ENCODE assay signal across 8 cellular contexts in the genomic region with DNA sequence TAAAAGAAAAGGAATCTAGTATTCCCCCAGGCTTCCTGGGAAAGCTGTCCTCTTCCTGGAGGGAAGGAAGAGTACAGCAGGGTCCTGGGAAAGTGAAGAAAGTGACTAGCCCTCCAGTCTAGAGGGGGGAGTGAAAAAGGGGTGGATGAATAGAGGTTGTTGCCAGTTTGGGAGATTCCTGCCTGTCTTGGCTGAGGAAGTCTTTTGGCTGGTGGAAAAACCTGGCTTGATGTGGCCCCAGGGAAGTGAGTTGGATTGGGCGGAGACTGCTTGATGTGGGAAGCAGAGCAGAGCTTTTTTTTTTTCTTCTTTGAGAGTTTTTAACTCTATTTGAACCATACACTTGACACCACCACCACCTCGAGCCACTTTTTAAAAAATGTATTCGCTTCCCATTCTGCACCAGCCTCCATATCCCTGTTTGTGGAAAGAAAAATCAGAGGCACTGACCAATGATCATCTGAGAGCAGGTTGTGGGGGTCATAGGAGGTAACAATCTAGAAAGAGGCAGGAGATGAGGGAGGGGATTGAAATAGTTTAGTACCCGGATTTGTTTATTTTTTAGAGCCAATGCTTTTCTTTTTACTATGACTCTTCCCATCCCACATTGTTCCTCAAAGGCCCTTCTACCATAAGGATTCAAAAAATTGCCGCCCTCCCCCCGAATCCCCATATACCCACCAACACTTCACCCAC. TPM values are rescaled to one million over a fixed set of nuclear protein-coding genes. Genes with fewer than 3 reads are reported as not detected.
A peak's percentile ranks its signal among the peaks of the same experiment; 100 is the strongest.
DNase-seq lines count a peak whose midpoint lies in the region; ATAC-seq, FAIRE-seq and TF ChIP-seq lines count a peak whose summit lies in the region.

No MANE protein-coding gene starts in this region.

- H3K9ac ChIP-seq in HUES6 (ENCODE audit: low read length): peak overlapping the region; percentile 16
- peak overlapping the region; percentile 69 for H3K9ac ChIP-seq in GM12878 (ENCODE audit: control insufficient read depth, insufficient read depth, low read length)

- no peak for TF ChIP-seq RAD21 in GM12878 (IDR thresholded peaks at IDR 0.05; ENCODE audit: insufficient read depth, low read depth, low read length)

- no peak for TF ChIP-seq EP300 in GM12878 (IDR thresholded peaks at IDR 0.05; ENCODE audit: borderline replicate concordance in 1 of 2, control insufficient read depth in 1 of 2, low read depth in 2 of 2, low read length in 2 of 2)

- H3K36me3 ChIP-seq in HUES6 (ENCODE audit: control insufficient read depth, insufficient read depth, low read length) (peaks cover 45% of the 10 kb centered on the region), GM12878 (ENCODE audit: control insufficient read depth in 2 of 2, insufficient read depth in 2 of 2, low read length in 1 of 2) (peaks cover 0 to 3% of the 10 kb centered on the region in 2 experiments; a peak in 3 of 4 replicates)

- no peaks in the 10 kb centered on the region for H3K9me3 ChIP-seq in HUES6 (ENCODE audit: control insufficient read depth, insufficient read depth, low read depth, low read length)
- no peaks in the 10 kb centered on the region for H3K9me3 ChIP-seq in GM12878 (replicated peaks; ENCODE audit: control insufficient read depth, insufficient read depth, low read length)

- FAIRE-seq in GM12878 (lab: Jason Lieb, UNC): peak; percentile 56

- peak overlapping the region; percentile 83 for H3K4me2 ChIP-seq in GM12878 (ENCODE audit: control insufficient read depth, insufficient read depth)

- no peak for TF ChIP-seq POLR2A in GM12878 (IDR thresholded peaks at IDR 0.05; ENCODE audit: low read depth, low read length)

- 63% methylated on average over 6 of the region's 6 CpGs for WGBS in GM12878 (ENCODE audit: insufficient coverage, insufficient replicate concordance, low lambda C conversion rate, missing lambda C conversion rate)

- CTCF ChIA-PET in GM12878 (lab: Yijun Ruan, JAX): interaction anchor here (1.6 kb wide), 1 partner anchor 11 kb away, joined by 3 read pairs; no protein-coding TSS in a partner anchor

- RAD21 ChIA-PET in GM12878 (lab: Charles Lee; ENCODE audit: unreplicated experiment): no interaction called here

- no TSS peak for BruUV-seq in GM12878 (replicated peaks; lab: Mats Ljungman, UMichigan)

- TF ChIP-seq CTCF in GM12878 (IDR thresholded peaks at IDR 0.05 in 2 of 3, conservative IDR thresholded peaks at IDR 0.05 in 1 of 3; ENCODE audit: control insufficient read depth in 2 of 3, extremely low read depth in 1 of 3, insufficient read depth in 1 of 3, low read depth in 3 of 3, low read length in 3 of 3) (no peak), GM10266 (IDR thresholded peaks at IDR 0.05; ENCODE audit: control insufficient read depth, insufficient read depth, low read depth, missing control alignments) (no peak)

- POLR2A ChIA-PET in GM12878 (lab: Charles Lee): interaction anchor here (0.5 to 2.5 kb wide), 4 partner anchors 11 to 113 kb away, joined by 3 to 13 read pairs (median 4); no protein-coding TSS in a partner anchor

- ATAC-seq in GM12878 (no peak), HG03571 (IDR thresholded peaks at IDR 0.05; ENCODE audit: unreplicated experiment) (no peak)

- H3K4me1 ChIP-seq in HUES6 (ENCODE audit: control insufficient read depth, insufficient read depth, low read length) (peaks cover 14% of the 10 kb centered on the region), GM12878 (ENCODE audit: control insufficient read depth, insufficient read depth, low read length) (peaks cover 4% of the 10 kb centered on the region; the same call in 1 of the 2 replicates)

- DNase-seq in Ammon's horn (ENCODE audit: low spot score): peak; percentile 77
- DNase-seq in GM12878 (ENCODE audit: low read depth, low spot score): no peak
- peak; percentile 68 for DNase-seq in inferior parietal cortex (ENCODE audit: extremely low spot score)
- no peak for DNase-seq in GM10266 (ENCODE audit: extremely low spot score)
- no peak for DNase-seq in RPMI8226

- H3K79me2 ChIP-seq in GM12878 (ENCODE audit: control insufficient read depth, insufficient read depth, low read length): no peaks in the 10 kb centered on the region

- intact Hi-C loops in GM12878 (cut with micrococcal nuclease; ENCODE audit: unreplicated experiment): no loop called here

- SMC1A ChIA-PET in GM12878 (lab: Charles Lee; ENCODE audit: uncharacterized antibody, unreplicated experiment): interaction anchor here (1.2 kb wide), 1 partner anchor 10 kb away, joined by 3 read pairs; no protein-coding TSS in a partner anchor

- peak overlapping the region; percentile 97 for H2AFZ ChIP-seq in GM12878 (ENCODE audit: control insufficient read depth, low read depth, low read length)

- H3K4me3 ChIP-seq in HUES6 (ENCODE audit: low read depth, low read length) (peak overlapping the region; percentile 86), GM12878 (peak overlapping the region; percentile 83), skin epidermis (peak overlapping the region; percentile 43 to 80 (median 55))

- no peak overlapping the region for H3K27ac ChIP-seq in HUES6 (ENCODE audit: low read depth, low read length)
- no peak overlapping the region; the same call in 1 of the 2 replicates for H3K27ac ChIP-seq in GM12878 (ENCODE audit: control insufficient read depth, insufficient read depth)
- peak overlapping the region in 20 of 21 experiments; percentile 53 to 91 (median 86) for H3K27ac ChIP-seq in skin epidermis

- H4K20me1 ChIP-seq in GM12878 (ENCODE audit: control insufficient read depth, insufficient read depth): no peaks in the 10 kb centered on the region

- in situ Hi-C loops in GM12878 (cut with MboI): no loop called here

- H3K27me3 ChIP-seq in HUES6 (ENCODE audit: control insufficient read depth, insufficient read depth, low read length) (no peaks in the 10 kb centered on the region), GM12878 (replicated peaks in 1 of 2; ENCODE audit: control insufficient read depth in 2 of 2, insufficient read depth in 2 of 2, low read length in 1 of 2) (no peaks in the 10 kb centered on the region)

RNA-seq across cellular contexts. Expression of a gene that starts 0.7 kb away (rescaled TPM):
- total RNA-seq in GM12878 (2013; cell fraction: nucleolus; rRNA removed): 21.1 and 24.2 TPM in 2 replicates
- total RNA-seq in GM12878 (2014; rRNA removed) (7.8 and 11.1 TPM in 2 replicates), GM12878 (2014; rRNA removed; fragmentation: Illumina TruSeq; extraction: Trizol) (5.2 and 6.0 TPM in 2 replicates), GM12878 (2021) (9.6 and 10.5 TPM in 2 replicates)
- polyA plus RNA-seq in GM12878 (2011; ENCODE audit: low read depth): 15.8 TPM
- polyA plus RNA-seq in GM12878 (2011; rRNA removed) (3.8 and 6.0 TPM in 2 replicates), GM12878 (2014; fragmentation: Illumina TruSeq; extraction: Trizol) (6.1 and 9.2 TPM in 2 replicates), GM12878 (2014; fragmentation: Nextera tagmentation; extraction: Ambion mirVana) (1 to 10 TPM; 1.1 to 2.1 TPM), GM12878 (2014; rRNA removed) (13.6 and 14.9 TPM in 2 replicates), GM12878 (2016; fragmentation: Nextera tagmentation; extraction: Ambion mirVana) (1 to 10 TPM; 2.3 to 3.0 TPM)
- polyA plus RNA-seq in GM12878 (2011; cell fraction: cytosol; rRNA removed): 8.5 and 10.4 TPM in 2 replicates
- polyA plus RNA-seq in GM12878 (2011; cell fraction: nucleus; rRNA removed): 45.4 and 51.8 TPM in 2 replicates
- 24.9 and 31.7 TPM in 2 replicates for polyA plus RNA-seq in GM12878 (2012)
- 2.3 and 6.1 TPM in 2 replicates for polyA minus RNA-seq in GM12878 (2011; rRNA and poly(A)+ RNA removed)
- polyA minus RNA-seq in GM12878 (2011; cell fraction: cytosol; rRNA and poly(A)+ RNA removed): 0.67 and 1.1 TPM in 2 replicates
- polyA minus RNA-seq in GM12878 (2011; cell fraction: nucleus; rRNA and poly(A)+ RNA removed): 4.6 and 5.3 TPM in 2 replicates

RNA-seq across cellular contexts. Expression of a gene that starts 7.3 kb away (rescaled TPM):
- total RNA-seq in GM12878 (2013; cell fraction: nucleolus; rRNA removed): 7.8 and 8.5 TPM in 2 replicates
- 0.56 and 1.1 TPM in 2 replicates for total RNA-seq in GM12878 (2014; rRNA removed)
- 0.40 and 1.5 TPM in 2 replicates for total RNA-seq in GM12878 (2014; rRNA removed; fragmentation: Illumina TruSeq; extraction: Trizol)
- 1.5 and 1.7 TPM in 2 replicates for total RNA-seq in GM12878 (2021)
- 5.8 TPM for polyA plus RNA-seq in GM12878 (2011; ENCODE audit: low read depth)
- 2.5 and 4.5 TPM in 2 replicates for polyA plus RNA-seq in GM12878 (2011; rRNA removed)
- 4.1 TPM in 2 replicates for polyA plus RNA-seq in GM12878 (2011; cell fraction: cytosol; rRNA removed)
- polyA plus RNA-seq in GM12878 (2011; cell fraction: nucleus; rRNA removed): 12.0 and 16.0 TPM in 2 replicates
- 5.4 and 5.6 TPM in 2 replicates for polyA plus RNA-seq in GM12878 (2012)
- polyA plus RNA-seq in GM12878 (2014; fragmentation: Illumina TruSeq; extraction: Trizol): 2.7 TPM in 2 replicates
- polyA plus RNA-seq in GM12878 (2014; fragmentation: Nextera tagmentation; extraction: Ambion mirVana): under 1 TPM in 1 of 2 experiments, not detected in 1; 0.08 TPM
- polyA plus RNA-seq in GM12878 (2014; rRNA removed): 1.1 and 1.2 TPM in 2 replicates
- polyA plus RNA-seq in GM12878 (2016; fragmentation: Nextera tagmentation; extraction: Ambion mirVana): not detected
- polyA minus RNA-seq in GM12878 (2011; rRNA and poly(A)+ RNA removed): 2.3 and 2.4 TPM in 2 replicates
- polyA minus RNA-seq in GM12878 (2011; cell fraction: cytosol; rRNA and poly(A)+ RNA removed): 0.80 and 1.9 TPM in 2 replicates
- 2.1 and 3.6 TPM in 2 replicates for polyA minus RNA-seq in GM12878 (2011; cell fraction: nucleus; rRNA and poly(A)+ RNA removed)

RNA-seq across cellular contexts. Expression of a gene that starts 12.9 kb away (rescaled TPM):
- 11.2 and 12.1 TPM in 2 replicates for total RNA-seq in GM12878 (2013; cell fraction: nucleolus; rRNA removed)
- total RNA-seq in GM12878 (2014; rRNA removed): 13.1 and 15.0 TPM in 2 replicates
- total RNA-seq in GM12878 (2014; rRNA removed; fragmentation: Illumina TruSeq; extraction: Trizol): 9.5 and 10.6 TPM in 2 replicates
- total RNA-seq in GM12878 (2021): 19.0 and 20.9 TPM in 2 replicates
- polyA plus RNA-seq in GM12878 (2011; ENCODE audit: low read depth): 10.3 TPM
- polyA plus RNA-seq in GM12878 (2011; rRNA removed): 19.2 and 23.7 TPM in 2 replicates
- 13.6 and 16.9 TPM in 2 replicates for polyA plus RNA-seq in GM12878 (2011; cell fraction: cytosol; rRNA removed)
- polyA plus RNA-seq in GM12878 (2011; cell fraction: nucleus; rRNA removed): 28.2 and 29.1 TPM in 2 replicates
- 11.2 and 13.0 TPM in 2 replicates for polyA plus RNA-seq in GM12878 (2012)
- polyA plus RNA-seq in GM12878 (2014; fragmentation: Illumina TruSeq; extraction: Trizol): 25.1 and 34.2 TPM in 2 replicates
- 1 to 10 TPM; 4.8 to 6.0 TPM for polyA plus RNA-seq in GM12878 (2014; fragmentation: Nextera tagmentation; extraction: Ambion mirVana)
- polyA plus RNA-seq in GM12878 (2014; rRNA removed): 13.9 and 18.4 TPM in 2 replicates
- 10 to 100 TPM; 13.3 to 16.5 TPM for polyA plus RNA-seq in GM12878 (2016; fragmentation: Nextera tagmentation; extraction: Ambion mirVana)
- 12.5 and 14.3 TPM in 2 replicates for polyA minus RNA-seq in GM12878 (2011; rRNA and poly(A)+ RNA removed)
- polyA minus RNA-seq in GM12878 (2011; cell fraction: cytosol; rRNA and poly(A)+ RNA removed): 3.8 and 4.3 TPM in 2 replicates
- 4.1 and 5.8 TPM in 2 replicates for polyA minus RNA-seq in GM12878 (2011; cell fraction: nucleus; rRNA and poly(A)+ RNA removed)

RNA-seq across cellular contexts. Expression of a gene that starts 29.1 kb away (rescaled TPM):
- total RNA-seq in GM12878 (2013; cell fraction: nucleolus; rRNA removed): 0.88 and 0.93 TPM in 2 replicates
- total RNA-seq in GM12878 (2014; rRNA removed) (0.06 TPM in 1 of 2 replicates, not detected in the other), GM12878 (2014; rRNA removed; fragmentation: Illumina TruSeq; extraction: Trizol) (0.05 TPM in 1 of 2 replicates, not detected in the other), GM12878 (2021) (0.08 and 0.38 TPM in 2 replicates)
- 0.20 TPM for polyA plus RNA-seq in GM12878 (2011; ENCODE audit: low read depth)
- polyA plus RNA-seq in GM12878 (2011; rRNA removed) (0.14 and 0.17 TPM in 2 replicates), GM12878 (2014; fragmentation: Illumina TruSeq; extraction: Trizol) (0.01 TPM in 1 of 2 replicates, not detected in the other), GM12878 (2014; fragmentation: Nextera tagmentation; extraction: Ambion mirVana) (not detected), GM12878 (2014; rRNA removed) (0.03 and 0.17 TPM in 2 replicates), GM12878 (2016; fragmentation: Nextera tagmentation; extraction: Ambion mirVana) (under 1 TPM; 0.12 to 0.24 TPM)
- polyA plus RNA-seq in GM12878 (2011; cell fraction: cytosol; rRNA removed): 0.12 and 0.20 TPM in 2 replicates
- 0.57 and 1.3 TPM in 2 replicates for polyA plus RNA-seq in GM12878 (2011; cell fraction: nucleus; rRNA removed)
- polyA plus RNA-seq in GM12878 (2012): 0.09 and 0.29 TPM in 2 replicates
- polyA minus RNA-seq in GM12878 (2011; rRNA and poly(A)+ RNA removed): 0.15 and 0.36 TPM in 2 replicates
- not detected in 2 replicates for polyA minus RNA-seq in GM12878 (2011; cell fraction: cytosol; rRNA and poly(A)+ RNA removed)
- 0.29 and 0.73 TPM in 2 replicates for polyA minus RNA-seq in GM12878 (2011; cell fraction: nucleus; rRNA and poly(A)+ RNA removed)

RNA-seq across cellular contexts. Expression of a gene that starts 54.1 kb away (rescaled TPM):
- 0.73 and 0.77 TPM in 2 replicates for total RNA-seq in GM12878 (2013; cell fraction: nucleolus; rRNA removed)
- total RNA-seq in GM12878 (2014; rRNA removed) (1.0 and 1.1 TPM in 2 replicates), GM12878 (2014; rRNA removed; fragmentation: Illumina TruSeq; extraction: Trizol) (1.1 and 1.3 TPM in 2 replicates), GM12878 (2021) (2.2 and 2.9 TPM in 2 replicates)
- 0.24 TPM for polyA plus RNA-seq in GM12878 (2011; ENCODE audit: low read depth)
- polyA plus RNA-seq in GM12878 (2011; rRNA removed) (0.48 and 0.56 TPM in 2 replicates), GM12878 (2014; fragmentation: Illumina TruSeq; extraction: Trizol) (2.0 and 2.2 TPM in 2 replicates), GM12878 (2014; fragmentation: Nextera tagmentation; extraction: Ambion mirVana) (under 1 TPM; 0.35 to 0.44 TPM), GM12878 (2014; rRNA removed) (1.7 and 2.0 TPM in 2 replicates), GM12878 (2016; fragmentation: Nextera tagmentation; extraction: Ambion mirVana) (under 1 TPM; 0.69 to 0.92 TPM)
- 0.30 and 0.31 TPM in 2 replicates for polyA plus RNA-seq in GM12878 (2011; cell fraction: cytosol; rRNA removed)
- 1.2 and 1.5 TPM in 2 replicates for polyA plus RNA-seq in GM12878 (2011; cell fraction: nucleus; rRNA removed)
- 0.51 and 0.79 TPM in 2 replicates for polyA plus RNA-seq in GM12878 (2012)
- 0.36 and 0.51 TPM in 2 replicates for polyA minus RNA-seq in GM12878 (2011; rRNA and poly(A)+ RNA removed)
- polyA minus RNA-seq in GM12878 (2011; cell fraction: cytosol; rRNA and poly(A)+ RNA removed): 0.10 TPM in 1 of 2 replicates, not detected in the other
- polyA minus RNA-seq in GM12878 (2011; cell fraction: nucleus; rRNA and poly(A)+ RNA removed): 0.24 and 0.29 TPM in 2 replicates

Comparison
In these comparisons a context has a peak if more than half of its experiments do, and no peak if none do; other contexts are left out.
1. DNase-seq: peak in Ammon's horn (single experiment) and inferior parietal cortex (single experiment); none in GM12878 (single experiment), GM10266 (single experiment) and RPMI8226 (single experiment).
2. H3K27ac ChIP-seq: peak in skin epidermis (20 of 21); none in HUES6 (single experiment) and GM12878 (single experiment).
3. Peak in every context shown above with its lines, with median percentiles within 50 percentile points of each other: H3K4me3 ChIP-seq.